Comparison of ENCODE assay signal across 2 cellular contexts in the genomic region with DNA sequence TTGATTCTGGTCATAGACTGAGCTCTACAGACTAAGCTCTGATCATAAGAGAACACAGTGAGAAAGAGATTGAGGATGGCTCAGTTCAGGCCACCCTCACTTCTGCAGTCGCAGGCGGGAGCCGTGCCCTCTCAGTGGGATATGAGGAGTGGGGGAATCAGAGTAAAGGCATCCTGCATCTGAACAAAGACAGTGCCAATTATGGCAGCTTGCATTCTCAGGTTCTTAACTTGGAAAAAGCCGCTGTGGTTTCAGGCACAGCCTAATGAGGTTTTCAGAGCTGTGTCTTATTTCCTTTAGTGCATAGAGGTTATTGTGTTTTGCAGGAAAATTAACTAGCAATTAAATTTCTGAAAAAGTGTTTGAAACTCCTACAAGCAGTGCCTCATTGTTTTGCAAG.
TF ChIP-seq lines count a peak whose summit lies in the region.

No MANE protein-coding gene starts in this region.

TF ChIP-seq in GM23338, 12 proteins besides CTCF, POLR2A, EP300 and RAD21 (continued from another document):
- no peak for TF ChIP-seq ETS1 (IDR thresholded peaks at IDR 0.05)
- TF ChIP-seq NANOG (IDR thresholded peaks at IDR 0.05; ENCODE audit: borderline replicate concordance), result no peak
- TF ChIP-seq EZH2 (IDR thresholded peaks at IDR 0.05; ENCODE audit: low read depth, unreplicated experiment), result no peak
- TF ChIP-seq, protein P1, sequence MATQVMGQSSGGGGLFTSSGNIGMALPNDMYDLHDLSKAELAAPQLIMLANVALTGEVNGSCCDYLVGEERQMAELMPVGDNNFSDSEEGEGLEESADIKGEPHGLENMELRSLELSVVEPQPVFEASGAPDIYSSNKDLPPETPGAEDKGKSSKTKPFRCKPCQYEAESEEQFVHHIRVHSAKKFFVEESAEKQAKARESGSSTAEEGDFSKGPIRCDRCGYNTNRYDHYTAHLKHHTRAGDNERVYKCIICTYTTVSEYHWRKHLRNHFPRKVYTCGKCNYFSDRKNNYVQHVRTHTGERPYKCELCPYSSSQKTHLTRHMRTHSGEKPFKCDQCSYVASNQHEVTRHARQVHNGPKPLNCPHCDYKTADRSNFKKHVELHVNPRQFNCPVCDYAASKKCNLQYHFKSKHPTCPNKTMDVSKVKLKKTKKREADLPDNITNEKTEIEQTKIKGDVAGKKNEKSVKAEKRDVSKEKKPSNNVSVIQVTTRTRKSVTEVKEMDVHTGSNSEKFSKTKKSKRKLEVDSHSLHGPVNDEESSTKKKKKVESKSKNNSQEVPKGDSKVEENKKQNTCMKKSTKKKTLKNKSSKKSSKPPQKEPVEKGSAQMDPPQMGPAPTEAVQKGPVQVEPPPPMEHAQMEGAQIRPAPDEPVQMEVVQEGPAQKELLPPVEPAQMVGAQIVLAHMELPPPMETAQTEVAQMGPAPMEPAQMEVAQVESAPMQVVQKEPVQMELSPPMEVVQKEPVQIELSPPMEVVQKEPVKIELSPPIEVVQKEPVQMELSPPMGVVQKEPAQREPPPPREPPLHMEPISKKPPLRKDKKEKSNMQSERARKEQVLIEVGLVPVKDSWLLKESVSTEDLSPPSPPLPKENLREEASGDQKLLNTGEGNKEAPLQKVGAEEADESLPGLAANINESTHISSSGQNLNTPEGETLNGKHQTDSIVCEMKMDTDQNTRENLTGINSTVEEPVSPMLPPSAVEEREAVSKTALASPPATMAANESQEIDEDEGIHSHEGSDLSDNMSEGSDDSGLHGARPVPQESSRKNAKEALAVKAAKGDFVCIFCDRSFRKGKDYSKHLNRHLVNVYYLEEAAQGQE (IDR thresholded peaks at IDR 0.05; ENCODE audit: unreplicated experiment), result no peak
- TF ChIP-seq ZNF114 (CRISPR knock-in tag; IDR thresholded peaks at IDR 0.05), result no peak
- no peak for TF ChIP-seq POLR2AphosphoS5 (IDR thresholded peaks at IDR 0.05; ENCODE audit: low read depth)
- no peak for TF ChIP-seq STAT1 (IDR thresholded peaks at IDR 0.05; ENCODE audit: unreplicated experiment)
- TF ChIP-seq EZH2phosphoT487 (IDR thresholded peaks at IDR 0.05; ENCODE audit: unreplicated experiment), result no peak
TF ChIP-seq in GM23338: peak in this region for 0.

TF ChIP-seq in H1, 55 proteins besides CTCF, POLR2A, EP300 and RAD21 (continued from another document):
- TF ChIP-seq POU5F1 (IDR thresholded peaks at IDR 0.05; ENCODE audit: low read depth, low read length), result no peak
- TF ChIP-seq ATF3 (IDR thresholded peaks at IDR 0.05; ENCODE audit: insufficient read depth, low read depth, low read length), result no peak
- TF ChIP-seq PHF8 (conservative IDR thresholded peaks at IDR 0.05; ENCODE audit: low read depth, low read length), result no peak
- TF ChIP-seq EGR1 (IDR thresholded peaks at IDR 0.05; ENCODE audit: borderline replicate concordance, low read depth, low read length), result no peak
- no peak for TF ChIP-seq NANOG (IDR thresholded peaks at IDR 0.05; ENCODE audit: insufficient read depth, low read depth, low read length, poor library complexity, severe bottlenecking)
- no peak for TF ChIP-seq CTBP2 (IDR thresholded peaks at IDR 0.05; ENCODE audit: borderline replicate concordance, insufficient read depth, insufficient read length, low read length)
- no peak for TF ChIP-seq SP4 (IDR thresholded peaks at IDR 0.05; ENCODE audit: low read length)
- no peak for TF ChIP-seq CBX5 (IDR thresholded peaks at IDR 0.05; ENCODE audit: low read depth, low read length)
- TF ChIP-seq GTF2F1 (IDR thresholded peaks at IDR 0.05; ENCODE audit: borderline replicate concordance, low read depth, low read length), result no peak
- TF ChIP-seq, protein P2, sequence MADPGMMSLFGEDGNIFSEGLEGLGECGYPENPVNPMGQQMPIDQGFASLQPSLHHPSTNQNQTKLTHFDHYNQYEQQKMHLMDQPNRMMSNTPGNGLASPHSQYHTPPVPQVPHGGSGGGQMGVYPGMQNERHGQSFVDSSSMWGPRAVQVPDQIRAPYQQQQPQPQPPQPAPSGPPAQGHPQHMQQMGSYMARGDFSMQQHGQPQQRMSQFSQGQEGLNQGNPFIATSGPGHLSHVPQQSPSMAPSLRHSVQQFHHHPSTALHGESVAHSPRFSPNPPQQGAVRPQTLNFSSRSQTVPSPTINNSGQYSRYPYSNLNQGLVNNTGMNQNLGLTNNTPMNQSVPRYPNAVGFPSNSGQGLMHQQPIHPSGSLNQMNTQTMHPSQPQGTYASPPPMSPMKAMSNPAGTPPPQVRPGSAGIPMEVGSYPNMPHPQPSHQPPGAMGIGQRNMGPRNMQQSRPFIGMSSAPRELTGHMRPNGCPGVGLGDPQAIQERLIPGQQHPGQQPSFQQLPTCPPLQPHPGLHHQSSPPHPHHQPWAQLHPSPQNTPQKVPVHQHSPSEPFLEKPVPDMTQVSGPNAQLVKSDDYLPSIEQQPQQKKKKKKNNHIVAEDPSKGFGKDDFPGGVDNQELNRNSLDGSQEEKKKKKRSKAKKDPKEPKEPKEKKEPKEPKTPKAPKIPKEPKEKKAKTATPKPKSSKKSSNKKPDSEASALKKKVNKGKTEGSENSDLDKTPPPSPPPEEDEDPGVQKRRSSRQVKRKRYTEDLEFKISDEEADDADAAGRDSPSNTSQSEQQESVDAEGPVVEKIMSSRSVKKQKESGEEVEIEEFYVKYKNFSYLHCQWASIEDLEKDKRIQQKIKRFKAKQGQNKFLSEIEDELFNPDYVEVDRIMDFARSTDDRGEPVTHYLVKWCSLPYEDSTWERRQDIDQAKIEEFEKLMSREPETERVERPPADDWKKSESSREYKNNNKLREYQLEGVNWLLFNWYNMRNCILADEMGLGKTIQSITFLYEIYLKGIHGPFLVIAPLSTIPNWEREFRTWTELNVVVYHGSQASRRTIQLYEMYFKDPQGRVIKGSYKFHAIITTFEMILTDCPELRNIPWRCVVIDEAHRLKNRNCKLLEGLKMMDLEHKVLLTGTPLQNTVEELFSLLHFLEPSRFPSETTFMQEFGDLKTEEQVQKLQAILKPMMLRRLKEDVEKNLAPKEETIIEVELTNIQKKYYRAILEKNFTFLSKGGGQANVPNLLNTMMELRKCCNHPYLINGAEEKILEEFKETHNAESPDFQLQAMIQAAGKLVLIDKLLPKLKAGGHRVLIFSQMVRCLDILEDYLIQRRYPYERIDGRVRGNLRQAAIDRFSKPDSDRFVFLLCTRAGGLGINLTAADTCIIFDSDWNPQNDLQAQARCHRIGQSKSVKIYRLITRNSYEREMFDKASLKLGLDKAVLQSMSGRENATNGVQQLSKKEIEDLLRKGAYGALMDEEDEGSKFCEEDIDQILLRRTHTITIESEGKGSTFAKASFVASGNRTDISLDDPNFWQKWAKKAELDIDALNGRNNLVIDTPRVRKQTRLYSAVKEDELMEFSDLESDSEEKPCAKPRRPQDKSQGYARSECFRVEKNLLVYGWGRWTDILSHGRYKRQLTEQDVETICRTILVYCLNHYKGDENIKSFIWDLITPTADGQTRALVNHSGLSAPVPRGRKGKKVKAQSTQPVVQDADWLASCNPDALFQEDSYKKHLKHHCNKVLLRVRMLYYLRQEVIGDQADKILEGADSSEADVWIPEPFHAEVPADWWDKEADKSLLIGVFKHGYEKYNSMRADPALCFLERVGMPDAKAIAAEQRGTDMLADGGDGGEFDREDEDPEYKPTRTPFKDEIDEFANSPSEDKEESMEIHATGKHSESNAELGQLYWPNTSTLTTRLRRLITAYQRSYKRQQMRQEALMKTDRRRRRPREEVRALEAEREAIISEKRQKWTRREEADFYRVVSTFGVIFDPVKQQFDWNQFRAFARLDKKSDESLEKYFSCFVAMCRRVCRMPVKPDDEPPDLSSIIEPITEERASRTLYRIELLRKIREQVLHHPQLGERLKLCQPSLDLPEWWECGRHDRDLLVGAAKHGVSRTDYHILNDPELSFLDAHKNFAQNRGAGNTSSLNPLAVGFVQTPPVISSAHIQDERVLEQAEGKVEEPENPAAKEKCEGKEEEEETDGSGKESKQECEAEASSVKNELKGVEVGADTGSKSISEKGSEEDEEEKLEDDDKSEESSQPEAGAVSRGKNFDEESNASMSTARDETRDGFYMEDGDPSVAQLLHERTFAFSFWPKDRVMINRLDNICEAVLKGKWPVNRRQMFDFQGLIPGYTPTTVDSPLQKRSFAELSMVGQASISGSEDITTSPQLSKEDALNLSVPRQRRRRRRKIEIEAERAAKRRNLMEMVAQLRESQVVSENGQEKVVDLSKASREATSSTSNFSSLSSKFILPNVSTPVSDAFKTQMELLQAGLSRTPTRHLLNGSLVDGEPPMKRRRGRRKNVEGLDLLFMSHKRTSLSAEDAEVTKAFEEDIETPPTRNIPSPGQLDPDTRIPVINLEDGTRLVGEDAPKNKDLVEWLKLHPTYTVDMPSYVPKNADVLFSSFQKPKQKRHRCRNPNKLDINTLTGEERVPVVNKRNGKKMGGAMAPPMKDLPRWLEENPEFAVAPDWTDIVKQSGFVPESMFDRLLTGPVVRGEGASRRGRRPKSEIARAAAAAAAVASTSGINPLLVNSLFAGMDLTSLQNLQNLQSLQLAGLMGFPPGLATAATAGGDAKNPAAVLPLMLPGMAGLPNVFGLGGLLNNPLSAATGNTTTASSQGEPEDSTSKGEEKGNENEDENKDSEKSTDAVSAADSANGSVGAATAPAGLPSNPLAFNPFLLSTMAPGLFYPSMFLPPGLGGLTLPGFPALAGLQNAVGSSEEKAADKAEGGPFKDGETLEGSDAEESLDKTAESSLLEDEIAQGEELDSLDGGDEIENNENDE (IDR thresholded peaks at IDR 0.05; ENCODE audit: insufficient replicate concordance, low read length), result no peak
- no peak for TF ChIP-seq KDM5A (IDR thresholded peaks at IDR 0.05; ENCODE audit: low read length)
- no peak for TF ChIP-seq KDM1A (IDR thresholded peaks at IDR 0.05; ENCODE audit: borderline replicate concordance, low read length)
- TF ChIP-seq TEAD4 (IDR thresholded peaks at IDR 0.05; ENCODE audit: low read depth, low read length), result no peak
- TF ChIP-seq RNF2 (IDR thresholded peaks at IDR 0.05; ENCODE audit: borderline replicate concordance, low read depth, low read length, missing control alignments, poor library complexity, severe bottlenecking), result no peak
- no peak for TF ChIP-seq SRF (IDR thresholded peaks at IDR 0.05; ENCODE audit: low read depth, low read length)
- no peak for TF ChIP-seq JUN (IDR thresholded peaks at IDR 0.05; ENCODE audit: low read depth, low read length)
